1 cellular context compared by ENCODE assay signal in the genomic region with DNA sequence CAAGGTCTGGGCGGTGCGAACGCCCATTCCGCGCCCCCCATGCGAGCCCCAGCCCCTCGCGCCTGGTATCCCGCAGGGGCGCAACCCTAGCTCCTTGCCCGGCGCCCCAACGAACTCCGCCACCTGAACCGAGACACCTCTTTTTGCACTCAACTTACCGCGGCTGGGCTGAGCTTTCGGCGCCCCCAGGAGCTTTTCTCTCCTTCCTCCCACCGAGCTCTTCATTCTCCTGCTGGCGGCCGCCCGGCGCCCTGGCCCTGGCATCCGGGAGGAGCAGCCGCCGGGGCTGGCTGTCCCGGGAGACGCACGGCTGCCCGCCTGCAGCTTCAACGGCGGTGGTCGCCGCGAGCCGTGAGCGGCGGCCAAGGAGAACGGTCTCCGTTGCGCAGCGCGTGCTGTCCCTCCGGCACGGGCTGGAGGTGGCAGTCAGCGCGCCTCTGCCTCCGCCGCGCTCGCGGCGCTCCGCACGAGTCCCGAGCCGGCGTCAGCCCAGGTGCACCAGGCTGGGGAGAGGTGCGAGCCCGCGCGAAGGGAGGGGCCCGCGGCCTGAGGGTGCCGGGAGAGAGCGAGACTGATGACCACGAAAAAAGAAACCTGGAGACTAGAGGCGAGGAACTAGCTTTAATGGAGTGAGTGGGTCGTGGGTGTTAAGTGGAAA.
TF ChIP-seq lines count a peak whose summit lies in the region.

No MANE protein-coding gene starts in this region.

TF ChIP-seq in H1, 55 proteins besides CTCF, POLR2A, EP300 and RAD21:
- TF ChIP-seq SIN3A (conservative IDR thresholded peaks at IDR 0.05 in 1 of 2, IDR thresholded peaks at IDR 0.05 in 1 of 2; ENCODE audit: low read depth in 1 of 2, low read length in 2 of 2), result no peak
- no peak for TF ChIP-seq CBX8 (IDR thresholded peaks at IDR 0.05; ENCODE audit: borderline replicate concordance, low read depth, low read length)
- peak; percentile 37; the same call in 1 of the 2 replicates for TF ChIP-seq RBBP5 (IDR thresholded peaks at IDR 0.05; ENCODE audit: borderline replicate concordance, low read depth, low read length)
- no peak for TF ChIP-seq JUND (IDR thresholded peaks at IDR 0.05; ENCODE audit: low read length)
- no peak for TF ChIP-seq RFX5 (IDR thresholded peaks at IDR 0.05; ENCODE audit: borderline replicate concordance, low read depth, low read length)
- TF ChIP-seq, protein P1, sequence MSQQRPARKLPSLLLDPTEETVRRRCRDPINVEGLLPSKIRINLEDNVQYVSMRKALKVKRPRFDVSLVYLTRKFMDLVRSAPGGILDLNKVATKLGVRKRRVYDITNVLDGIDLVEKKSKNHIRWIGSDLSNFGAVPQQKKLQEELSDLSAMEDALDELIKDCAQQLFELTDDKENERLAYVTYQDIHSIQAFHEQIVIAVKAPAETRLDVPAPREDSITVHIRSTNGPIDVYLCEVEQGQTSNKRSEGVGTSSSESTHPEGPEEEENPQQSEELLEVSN (IDR thresholded peaks at IDR 0.05), result peak; percentile 90
- peak; percentile 73 for TF ChIP-seq ASH2L (IDR thresholded peaks at IDR 0.05; ENCODE audit: low read length)
- TF ChIP-seq, protein P2, sequence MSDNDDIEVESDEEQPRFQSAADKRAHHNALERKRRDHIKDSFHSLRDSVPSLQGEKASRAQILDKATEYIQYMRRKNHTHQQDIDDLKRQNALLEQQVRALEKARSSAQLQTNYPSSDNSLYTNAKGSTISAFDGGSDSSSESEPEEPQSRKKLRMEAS (IDR thresholded peaks at IDR 0.05), result peak; percentile 94
- no peak for TF ChIP-seq SIX5 (IDR thresholded peaks at IDR 0.05; ENCODE audit: low read depth, low read length)
- peak; percentile 89 for TF ChIP-seq KDM4A (IDR thresholded peaks at IDR 0.05; ENCODE audit: low read depth, low read length, severe bottlenecking)
- peak in 1 of 2 experiments; percentile 40; a peak in 1 of 4 replicates for TF ChIP-seq HDAC2 (IDR thresholded peaks at IDR 0.05; ENCODE audit: borderline replicate concordance in 1 of 2, low read depth in 2 of 2, low read length in 2 of 2)
- TF ChIP-seq SIRT6 (IDR thresholded peaks at IDR 0.05; ENCODE audit: low read length), result no peak
- TF ChIP-seq EZH2 (IDR thresholded peaks at IDR 0.05; ENCODE audit: low read depth, low read length, severe bottlenecking), result peak; percentile 55
- peak; percentile 59 for TF ChIP-seq SUZ12 (IDR thresholded peaks at IDR 0.05; ENCODE audit: low read length)
- peak; percentile 41; the same call in 1 of the 2 replicates for TF ChIP-seq TBP (IDR thresholded peaks at IDR 0.05; ENCODE audit: low read depth, low read length)
- no peak for TF ChIP-seq BRCA1 (IDR thresholded peaks at IDR 0.05; ENCODE audit: low read depth, low read length)
TF ChIP-seq in H1: peak in this region for 9.
